ENCODE assay signal across 31 cellular contexts in the genomic region with DNA sequence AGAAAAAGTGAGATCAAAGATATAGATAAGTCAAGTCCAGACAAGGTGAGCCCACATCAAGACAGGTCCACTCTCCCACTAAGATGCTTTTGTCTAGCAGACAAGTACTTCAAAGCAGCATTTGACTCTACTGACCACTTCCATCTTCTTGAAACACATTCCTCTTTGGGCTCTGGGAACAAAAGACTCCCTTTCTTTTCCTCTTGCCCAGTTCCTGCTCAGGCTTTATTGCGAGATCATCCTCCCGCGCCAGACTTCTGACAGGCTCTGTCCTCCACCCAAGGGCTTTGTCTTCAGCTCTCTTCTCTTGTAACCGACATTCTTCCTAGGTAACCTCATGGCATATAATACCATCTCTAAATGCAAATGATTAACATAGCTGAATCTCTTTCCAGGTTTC.
DNase-seq lines count a peak whose midpoint lies in the region; ATAC-seq and TF ChIP-seq lines count a peak whose summit lies in the region.
"Had no signal": no experiment of that assay in that cellular context is flagged by ENCODE, and none has a peak within 500 bp of the region (broad histone marks: within the 10 kb centered on the region; RNA-seq: fewer than 3 reads in every experiment).

No MANE protein-coding gene starts in this region.

- no peak overlapping the region for H2BK15ac ChIP-seq in neuronal stem cell (ENCODE audit: low read length)

- no peaks in the 10 kb centered on the region for H3K27me3 ChIP-seq in neuronal stem cell (ENCODE audit: control insufficient read depth in 3 of 3, insufficient read depth in 3 of 3, low read depth in 1 of 3, low read length in 3 of 3)
- H3K27me3 ChIP-seq: BE2C, SJSA1 had no signal

- TF ChIP-seq CTCF in AG10803 (conservative IDR thresholded peaks at IDR 0.05; ENCODE audit: low read length): no peak
- no peak for TF ChIP-seq CTCF in WTC11 (IDR thresholded peaks at IDR 0.05)
- no peak for TF ChIP-seq CTCF in coronary artery (IDR thresholded peaks at IDR 0.05)
- TF ChIP-seq CTCF in MCF 10A (IDR thresholded peaks at IDR 0.05; ENCODE audit: unreplicated experiment): no peak

- H3K4me3 Mint-ChIP-seq in WTC11 (no peak overlapping the region), MCF 10A (ENCODE audit: unreplicated experiment) (no peak overlapping the region)
- H3K4me3 Mint-ChIP-seq: CD14-positive monocyte; CD8-positive, alpha-beta memory T cell; HFFc6 had no signal

- H2BK12ac ChIP-seq in neuronal stem cell (ENCODE audit: low read length): no peak overlapping the region

- no peak overlapping the region for H3K4ac ChIP-seq in neuronal stem cell (ENCODE audit: low read length)

- intact Hi-C loops in MCF 10A (cut with micrococcal nuclease): loop anchor here (5.0 kb wide), 1 partner anchor 434 kb away; no protein-coding TSS in a partner anchor

- H3K36me3 Mint-ChIP-seq in WTC11 (no peaks in the 10 kb centered on the region), MCF 10A (ENCODE audit: insufficient read depth, unreplicated experiment) (no peaks in the 10 kb centered on the region)
- H3K36me3 Mint-ChIP-seq: CD14-positive monocyte; CD8-positive, alpha-beta memory T cell had no signal

- H3K27ac ChIP-seq in neuronal stem cell (replicated peaks; ENCODE audit: low read length) (no peak overlapping the region), coronary artery (no peak overlapping the region)
- H3K27ac ChIP-seq: 22Rv1, SJSA1 had no signal

- peak overlapping the region; percentile 65 for H2AFZ ChIP-seq in neuronal stem cell (ENCODE audit: low read length)

- WGBS in neuronal stem cell (ENCODE audit: extremely low coverage in 2 of 2, insufficient read length in 2 of 2, insufficient replicate concordance in 1 of 2), 2 donors: no CpG with 5 or more reads among the region's 4 CpGs

- H3K4me3 ChIP-seq in AG10803 (ENCODE audit: low read length): no peak overlapping the region
- H3K4me3 ChIP-seq in neuronal stem cell (ENCODE audit: low read length in 2 of 2): no peak overlapping the region
- no peak overlapping the region for H3K4me3 ChIP-seq in coronary artery
- H3K4me3 ChIP-seq: HAP-1, K562, SJSA1 had no signal

- H3K27me3 Mint-ChIP-seq in WTC11 (ENCODE audit: low read depth) (no peaks in the 10 kb centered on the region), MCF 10A (ENCODE audit: insufficient read depth, unreplicated experiment) (peaks cover 24% of the 10 kb centered on the region)

- H3K4me2 ChIP-seq in neuronal stem cell (ENCODE audit: insufficient read depth, low read length, poor library complexity, severe bottlenecking): no peak overlapping the region

- H2BK120ac ChIP-seq in neuronal stem cell (ENCODE audit: low read depth, low read length): no peak overlapping the region

- no TSS peak for BruUV-seq in MCF 10A (replicated peaks; lab: Mats Ljungman, UMichigan)

- no peak overlapping the region for H3K27ac Mint-ChIP-seq in WTC11
- no peak overlapping the region for H3K27ac Mint-ChIP-seq in MCF 10A (ENCODE audit: low read depth, unreplicated experiment)
- H3K27ac Mint-ChIP-seq: CD14-positive monocyte; CD8-positive, alpha-beta memory T cell; HFFc6 had no signal

- POLR2A ChIA-PET in WTC11 (lab: Charles Lee): no interaction called here
- POLR2A ChIA-PET in MCF 10A (lab: Yijun Ruan, JAX): interaction anchor here (1.4 to 1.6 kb wide), 2 partner anchors 220 to 244 kb away, joined by 3 to 6 read pairs; no protein-coding TSS in a partner anchor

- no peaks in the 10 kb centered on the region for H3K79me1 ChIP-seq in neuronal stem cell (ENCODE audit: low read depth, low read length)

- no peaks in the 10 kb centered on the region for H3K36me3 ChIP-seq in neuronal stem cell (replicated peaks in 1 of 2; ENCODE audit: control insufficient read depth in 2 of 2, insufficient read depth in 2 of 2, low read length in 2 of 2)
- H3K36me3 ChIP-seq: BE2C, HAP-1, SJSA1 had no signal

- no peak overlapping the region for H4K91ac ChIP-seq in neuronal stem cell (ENCODE audit: low read depth, low read length, poor library complexity)

- H2AK5ac ChIP-seq in neuronal stem cell (ENCODE audit: low read depth, low read length): no peak overlapping the region

- no peak overlapping the region for H3K14ac ChIP-seq in neuronal stem cell (ENCODE audit: low read length)

- H3K23ac ChIP-seq in neuronal stem cell (ENCODE audit: low read depth, low read length, poor library complexity): no peak overlapping the region

- no peaks in the 10 kb centered on the region for H3K9me3 ChIP-seq in neuronal stem cell (replicated peaks in 1 of 2; ENCODE audit: control insufficient read depth in 2 of 2, insufficient read depth in 1 of 2, low read depth in 1 of 2, low read length in 2 of 2)
- H3K9me3 ChIP-seq: BE2C, HAP-1, SJSA1 had no signal

- H3K9me3 Mint-ChIP-seq in WTC11 (no peaks in the 10 kb centered on the region), MCF 10A (ENCODE audit: unreplicated experiment) (no peaks in the 10 kb centered on the region)
- H3K9me3 Mint-ChIP-seq: CD14-positive monocyte; CD8-positive, alpha-beta memory T cell; HFFc6 had no signal

- H2BK5ac ChIP-seq in neuronal stem cell (ENCODE audit: low read length): no peak overlapping the region

- H3K4me1 ChIP-seq in neuronal stem cell (ENCODE audit: control insufficient read depth in 2 of 2, insufficient read depth in 1 of 2, low read depth in 1 of 2, low read length in 2 of 2): peaks cover 2 to 4% of the 10 kb centered on the region in 2 donors
- H3K4me1 ChIP-seq: HAP-1, SJSA1 had no signal

- H3K4me1 Mint-ChIP-seq in WTC11: peaks cover 24% of the 10 kb centered on the region
- no peaks in the 10 kb centered on the region for H3K4me1 Mint-ChIP-seq in MCF 10A (ENCODE audit: insufficient read depth, unreplicated experiment)
- H3K4me1 Mint-ChIP-seq: CD8-positive, alpha-beta memory T cell had no signal

- CTCF ChIA-PET in WTC11 (lab: Charles Lee) (interaction anchor here (1.2 to 2.3 kb wide), 4 partner anchors 37 to 252 kb away, joined by 3 to 18 read pairs (median 6); no protein-coding TSS in a partner anchor), MCF 10A (lab: Yijun Ruan, JAX) (interaction anchor here (0.6 to 5.1 kb wide), 13 partner anchors 9 to 561 kb away, joined by 3 to 85 read pairs (median 6); partner anchors contain the start of gene MACIR)

- peak; percentile 9 for DNase-seq in AG10803 (ENCODE audit: low read depth)
- no peak for DNase-seq in WTC11 (ENCODE audit: low spot score)
- peak; percentile 46 for DNase-seq in kidney tubule cell (ENCODE audit: low spot score)
- no peak for DNase-seq in neuronal stem cell (ENCODE audit: low spot score)
- DNase-seq in coronary artery (ENCODE audit: low spot score): no peak
- DNase-seq in MCF 10A (ENCODE audit: unreplicated experiment): no peak
- DNase-seq: BE2C; Calu3; CD8-positive, alpha-beta memory T cell; DMS79 treated with DMSO at 0.1 percent for 48 hours; GF-D8; GOT3; HFFc6; Kasumi-1; MV-4-11; NCI-H1105; NCI-H1436 treated with DMSO at 0.1 percent for 48 hours; NCI-H187 treated with DMSO at 0.1 percent for 48 hours; NCI-H2107; NCI-H524; NCI-H82; NK-92 treated with Interleukin-12 subunit alpha and Interleukin-12 subunit beta, amount 100 ng/mL, for 24 hours; PC-3; Right ventricle myocardium superior had no signal

- H3K9ac ChIP-seq in neuronal stem cell (ENCODE audit: low read depth, low read length, poor library complexity): no peak overlapping the region

- ATAC-seq in WTC11 (peak; percentile 38), HG03139 (IDR thresholded peaks at IDR 0.05; ENCODE audit: unreplicated experiment) (no peak), GM18498 (IDR thresholded peaks at IDR 0.05; ENCODE audit: unreplicated experiment) (no peak)
- ATAC-seq: K562, PC-3 had no signal

- H3K18ac ChIP-seq in neuronal stem cell (ENCODE audit: low read length): no peak overlapping the region

- no peak overlapping the region for H4K8ac ChIP-seq in neuronal stem cell (ENCODE audit: low read depth, low read length)

TF ChIP-seq in WTC11, 78 proteins besides CTCF, POLR2A, EP300 and RAD21:
- no peak for TF ChIP-seq GRHL2 (CRISPR knock-in tag; IDR thresholded peaks at IDR 0.05; ENCODE audit: insufficient replicate concordance, severe bottlenecking)
- TF ChIP-seq, protein P1, sequence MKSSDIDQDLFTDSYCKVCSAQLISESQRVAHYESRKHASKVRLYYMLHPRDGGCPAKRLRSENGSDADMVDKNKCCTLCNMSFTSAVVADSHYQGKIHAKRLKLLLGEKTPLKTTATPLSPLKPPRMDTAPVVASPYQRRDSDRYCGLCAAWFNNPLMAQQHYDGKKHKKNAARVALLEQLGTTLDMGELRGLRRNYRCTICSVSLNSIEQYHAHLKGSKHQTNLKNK (CRISPR knock-in tag; IDR thresholded peaks at IDR 0.05): no peak

Comparison
In these comparisons a context has a peak if more than half of its experiments do, and no peak if none do; other contexts are left out.
1. DNase-seq: peak in AG10803 (single experiment) and kidney tubule cell (single experiment); none in WTC11 (single experiment), neuronal stem cell (single experiment), coronary artery (single experiment) and MCF 10A (single experiment).